ENCODE assay signal across 11 cellular contexts in the genomic region with DNA sequence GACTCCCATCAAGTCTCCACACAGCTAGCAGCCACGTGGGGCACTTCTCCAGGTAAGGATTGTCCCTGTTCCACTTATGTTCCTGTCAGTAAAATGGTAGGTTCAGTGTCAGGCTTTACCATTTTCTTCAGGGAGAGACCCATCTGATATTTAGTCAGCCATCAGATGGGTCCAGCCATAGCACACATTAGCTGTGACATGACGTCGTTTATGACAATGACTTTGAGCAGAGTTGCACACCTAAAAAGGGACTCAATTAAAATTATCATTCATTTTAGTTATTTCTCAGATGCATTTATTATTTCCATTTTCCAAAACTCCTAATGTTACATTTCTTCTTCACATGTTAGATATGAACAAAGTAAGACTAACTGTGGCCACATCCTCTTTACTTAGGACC.
"Had no signal": no experiment of that assay in that cellular context is flagged by ENCODE, and none has a peak within 500 bp of the region (broad histone marks: within the 10 kb centered on the region; RNA-seq: fewer than 3 reads in every experiment).

No MANE protein-coding gene starts in this region.

- FAIRE-seq: H1, H54 had no signal

- ATAC-seq: GM23338, HCT116 had no signal

- H2AFZ ChIP-seq: GM23248, GM23338 had no signal

- DNase-seq: GM23248, GOT3, H7, H9, HCEC 1CT, HFFc6 had no signal

- H3K4me2 ChIP-seq: GM23338 had no signal

- H3K36me3 ChIP-seq: HAP-1 had no signal

- H3K4me1 ChIP-seq: HAP-1 had no signal

- H3K4me3 ChIP-seq: GM23248, GM23338, HAP-1 had no signal

- H3K9ac ChIP-seq: GM23248 had no signal

- H3K27ac ChIP-seq: GM23248 had no signal
